1 cellular context compared by ENCODE assay signal in genomic region chr17:9522074-9522473, GRCh38.
TF ChIP-seq lines count a peak whose summit lies in the region.

No MANE protein-coding gene starts in this region.

TF ChIP-seq in GM23338, 12 proteins besides CTCF, POLR2A, EP300 and RAD21 (continued from another document):
- TF ChIP-seq ZNF462 (CRISPR knock-in tag; IDR thresholded peaks at IDR 0.05) = no peak
- no peak for TF ChIP-seq EZH2phosphoT487 (IDR thresholded peaks at IDR 0.05; ENCODE audit: unreplicated experiment)
- no peak for TF ChIP-seq CREB1 (CRISPR knock-in tag; IDR thresholded peaks at IDR 0.05; ENCODE audit: low read depth)
- no peak for TF ChIP-seq ETS1 (IDR thresholded peaks at IDR 0.05)
- TF ChIP-seq NANOG (IDR thresholded peaks at IDR 0.05; ENCODE audit: borderline replicate concordance) = no peak
- TF ChIP-seq STAT1 (IDR thresholded peaks at IDR 0.05; ENCODE audit: unreplicated experiment) = no peak
- no peak for TF ChIP-seq EZH2 (IDR thresholded peaks at IDR 0.05; ENCODE audit: low read depth, unreplicated experiment)
